Comparison of ENCODE assay signal across 1 cellular context in the genomic region with DNA sequence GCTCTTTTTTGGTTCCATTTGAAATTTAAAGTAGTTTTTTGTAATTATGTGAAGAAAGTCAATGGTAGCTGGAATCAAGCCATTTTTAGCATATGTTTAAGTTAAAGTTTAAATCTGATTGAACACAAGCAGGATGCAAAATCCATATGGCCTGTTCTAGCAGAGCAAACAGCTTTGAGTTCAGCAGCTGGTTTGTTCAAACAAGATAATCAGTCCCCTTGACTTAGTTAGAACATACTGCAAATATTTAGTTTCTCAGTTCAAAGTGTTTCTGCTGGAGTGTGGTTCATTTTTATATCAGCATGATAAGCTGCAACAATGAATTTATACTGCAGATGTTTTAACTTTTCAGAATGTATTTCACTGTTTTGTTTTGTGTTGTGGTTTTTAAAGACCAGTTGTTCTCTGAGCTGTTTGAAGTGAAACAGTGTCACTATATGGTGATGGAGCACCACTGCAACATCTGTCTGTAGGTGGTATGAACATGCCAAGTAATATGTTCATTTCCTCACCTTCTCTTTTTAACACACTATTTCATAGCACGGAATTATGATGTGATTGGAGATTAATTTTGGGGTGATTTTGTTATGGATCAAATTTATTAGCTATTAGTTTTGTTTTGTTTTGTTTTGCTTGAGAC.
TF ChIP-seq lines count a peak whose summit lies in the region.

No MANE protein-coding gene starts in this region.

TF ChIP-seq in HepG2, 621 proteins besides CTCF, POLR2A, EP300 and RAD21 (continued from another document and continues in another):
- TF ChIP-seq, protein P1, sequence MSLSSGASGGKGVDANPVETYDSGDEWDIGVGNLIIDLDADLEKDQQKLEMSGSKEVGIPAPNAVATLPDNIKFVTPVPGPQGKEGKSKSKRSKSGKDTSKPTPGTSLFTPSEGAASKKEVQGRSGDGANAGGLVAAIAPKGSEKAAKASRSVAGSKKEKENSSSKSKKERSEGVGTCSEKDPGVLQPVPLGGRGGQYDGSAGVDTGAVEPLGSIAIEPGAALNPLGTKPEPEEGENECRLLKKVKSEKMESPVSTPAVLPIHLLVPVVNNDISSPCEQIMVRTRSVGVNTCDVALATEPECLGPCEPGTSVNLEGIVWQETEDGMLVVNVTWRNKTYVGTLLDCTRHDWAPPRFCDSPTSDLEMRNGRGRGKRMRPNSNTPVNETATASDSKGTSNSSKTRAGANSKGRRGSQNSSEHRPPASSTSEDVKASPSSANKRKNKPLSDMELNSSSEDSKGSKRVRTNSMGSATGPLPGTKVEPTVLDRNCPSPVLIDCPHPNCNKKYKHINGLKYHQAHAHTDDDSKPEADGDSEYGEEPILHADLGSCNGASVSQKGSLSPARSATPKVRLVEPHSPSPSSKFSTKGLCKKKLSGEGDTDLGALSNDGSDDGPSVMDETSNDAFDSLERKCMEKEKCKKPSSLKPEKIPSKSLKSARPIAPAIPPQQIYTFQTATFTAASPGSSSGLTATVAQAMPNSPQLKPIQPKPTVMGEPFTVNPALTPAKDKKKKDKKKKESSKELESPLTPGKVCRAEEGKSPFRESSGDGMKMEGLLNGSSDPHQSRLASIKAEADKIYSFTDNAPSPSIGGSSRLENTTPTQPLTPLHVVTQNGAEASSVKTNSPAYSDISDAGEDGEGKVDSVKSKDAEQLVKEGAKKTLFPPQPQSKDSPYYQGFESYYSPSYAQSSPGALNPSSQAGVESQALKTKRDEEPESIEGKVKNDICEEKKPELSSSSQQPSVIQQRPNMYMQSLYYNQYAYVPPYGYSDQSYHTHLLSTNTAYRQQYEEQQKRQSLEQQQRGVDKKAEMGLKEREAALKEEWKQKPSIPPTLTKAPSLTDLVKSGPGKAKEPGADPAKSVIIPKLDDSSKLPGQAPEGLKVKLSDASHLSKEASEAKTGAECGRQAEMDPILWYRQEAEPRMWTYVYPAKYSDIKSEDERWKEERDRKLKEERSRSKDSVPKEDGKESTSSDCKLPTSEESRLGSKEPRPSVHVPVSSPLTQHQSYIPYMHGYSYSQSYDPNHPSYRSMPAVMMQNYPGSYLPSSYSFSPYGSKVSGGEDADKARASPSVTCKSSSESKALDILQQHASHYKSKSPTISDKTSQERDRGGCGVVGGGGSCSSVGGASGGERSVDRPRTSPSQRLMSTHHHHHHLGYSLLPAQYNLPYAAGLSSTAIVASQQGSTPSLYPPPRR (CRISPR knock-in tag; IDR thresholded peaks at IDR 0.05; ENCODE audit: borderline replicate concordance), result peak; percentile 93
- TF ChIP-seq HMG20A (CRISPR knock-in tag; IDR thresholded peaks at IDR 0.05; ENCODE audit: borderline replicate concordance) (peak; percentile 40; the same call in 1 of the 2 replicates), ZEB1 (IDR thresholded peaks at IDR 0.05; ENCODE audit: insufficient replicate concordance, low read depth) (no peak), LCORL (IDR thresholded peaks at IDR 0.05) (no peak), LCORL (CRISPR knock-in tag; IDR thresholded peaks at IDR 0.05) (no peak), ZNF121 (CRISPR knock-in tag; IDR thresholded peaks at IDR 0.05) (peak; percentile 69; the same call in 1 of the 2 replicates), RFX3 (CRISPR knock-in tag; IDR thresholded peaks at IDR 0.05) (no peak), FIP1L1 (IDR thresholded peaks at IDR 0.05; ENCODE audit: borderline replicate concordance, insufficient read depth, low read depth, low read length) (no peak), SP140L (CRISPR knock-in tag; IDR thresholded peaks at IDR 0.05; ENCODE audit: borderline replicate concordance) (0 out of 2 replicates have a peak, but pooled peaks have one; percentile 82), NR1H2 (CRISPR knock-in tag; IDR thresholded peaks at IDR 0.05; ENCODE audit: borderline replicate concordance, low read depth) (no peak), ZNF775 (CRISPR knock-in tag; IDR thresholded peaks at IDR 0.05; ENCODE audit: borderline replicate concordance) (no peak), ZNF557 (CRISPR knock-in tag; IDR thresholded peaks at IDR 0.05) (no peak), STAG1 (CRISPR knock-in tag; IDR thresholded peaks at IDR 0.05) (peak; percentile 30; the same call in 1 of the 2 replicates), CBFB (CRISPR knock-in tag; IDR thresholded peaks at IDR 0.05) (no peak), DPF2 (CRISPR knock-in tag; IDR thresholded peaks at IDR 0.05; ENCODE audit: borderline replicate concordance, low read depth) (peak; percentile 75; the same call in 1 of the 2 replicates), MIXL1 (CRISPR knock-in tag; IDR thresholded peaks at IDR 0.05) (peak; percentile 84), ZNF564 (CRISPR knock-in tag; IDR thresholded peaks at IDR 0.05) (no peak), PITX1 (CRISPR knock-in tag; IDR thresholded peaks at IDR 0.05) (peak; percentile 94), ZNF317 (CRISPR knock-in tag; IDR thresholded peaks at IDR 0.05) (no peak), PCBP1 (IDR thresholded peaks at IDR 0.05; ENCODE audit: borderline replicate concordance, low read depth, low read length) (no peak), NFKBIZ (CRISPR knock-in tag; IDR thresholded peaks at IDR 0.05) (no peak), ZNF331 (CRISPR knock-in tag; IDR thresholded peaks at IDR 0.05) (0 out of 2 replicates have a peak, but pooled peaks have one; percentile 60), ZNF430 (CRISPR knock-in tag; IDR thresholded peaks at IDR 0.05) (no peak), SNAPC2 (CRISPR knock-in tag; IDR thresholded peaks at IDR 0.05) (no peak), ZNF598 (CRISPR knock-in tag; IDR thresholded peaks at IDR 0.05; ENCODE audit: borderline replicate concordance) (no peak), FOXM1 (CRISPR knock-in tag; IDR thresholded peaks at IDR 0.05) (no peak), ZSCAN31 (CRISPR knock-in tag; IDR thresholded peaks at IDR 0.05; ENCODE audit: low read depth) (no peak), SOX5 (CRISPR knock-in tag; IDR thresholded peaks at IDR 0.05; ENCODE audit: borderline replicate concordance) (peak; percentile 30; the same call in 1 of the 2 replicates), CCAR2 (optimal IDR thresholded peaks at IDR 0.05; ENCODE audit: low read depth, low read length) (no peak), ZNF746 (CRISPR knock-in tag; IDR thresholded peaks at IDR 0.05) (no peak), NR2F2 (IDR thresholded peaks at IDR 0.05; ENCODE audit: borderline replicate concordance, low read depth) (peak; percentile 76), ZNF75D (CRISPR knock-in tag; IDR thresholded peaks at IDR 0.05; ENCODE audit: borderline replicate concordance) (no peak), ZFAT (CRISPR knock-in tag; conservative IDR thresholded peaks at IDR 0.05) (no peak), SALL1 (CRISPR knock-in tag; IDR thresholded peaks at IDR 0.05) (peak; percentile 57; the same call in 1 of the 2 replicates), ZNF737 (CRISPR knock-in tag; IDR thresholded peaks at IDR 0.05; ENCODE audit: borderline replicate concordance) (no peak), ASH2L (IDR thresholded peaks at IDR 0.05; ENCODE audit: insufficient read length, low read depth, low read length) (no peak), HNRNPK (IDR thresholded peaks at IDR 0.05; ENCODE audit: low read depth, low read length, poor library complexity, severe bottlenecking) (no peak)
- TF ChIP-seq, protein P2, sequence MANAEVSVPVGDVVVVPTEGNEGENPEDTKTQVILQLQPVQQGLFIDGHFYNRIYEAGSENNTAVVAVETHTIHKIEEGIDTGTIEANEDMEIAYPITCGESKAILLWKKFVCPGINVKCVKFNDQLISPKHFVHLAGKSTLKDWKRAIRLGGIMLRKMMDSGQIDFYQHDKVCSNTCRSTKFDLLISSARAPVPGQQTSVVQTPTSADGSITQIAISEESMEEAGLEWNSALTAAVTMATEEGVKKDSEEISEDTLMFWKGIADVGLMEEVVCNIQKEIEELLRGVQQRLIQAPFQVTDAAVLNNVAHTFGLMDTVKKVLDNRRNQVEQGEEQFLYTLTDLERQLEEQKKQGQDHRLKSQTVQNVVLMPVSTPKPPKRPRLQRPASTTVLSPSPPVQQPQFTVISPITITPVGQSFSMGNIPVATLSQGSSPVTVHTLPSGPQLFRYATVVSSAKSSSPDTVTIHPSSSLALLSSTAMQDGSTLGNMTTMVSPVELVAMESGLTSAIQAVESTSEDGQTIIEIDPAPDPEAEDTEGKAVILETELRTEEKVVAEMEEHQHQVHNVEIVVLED (CRISPR knock-in tag; IDR thresholded peaks at IDR 0.05; ENCODE audit: borderline replicate concordance), result no peak
- TF ChIP-seq, protein P3, sequence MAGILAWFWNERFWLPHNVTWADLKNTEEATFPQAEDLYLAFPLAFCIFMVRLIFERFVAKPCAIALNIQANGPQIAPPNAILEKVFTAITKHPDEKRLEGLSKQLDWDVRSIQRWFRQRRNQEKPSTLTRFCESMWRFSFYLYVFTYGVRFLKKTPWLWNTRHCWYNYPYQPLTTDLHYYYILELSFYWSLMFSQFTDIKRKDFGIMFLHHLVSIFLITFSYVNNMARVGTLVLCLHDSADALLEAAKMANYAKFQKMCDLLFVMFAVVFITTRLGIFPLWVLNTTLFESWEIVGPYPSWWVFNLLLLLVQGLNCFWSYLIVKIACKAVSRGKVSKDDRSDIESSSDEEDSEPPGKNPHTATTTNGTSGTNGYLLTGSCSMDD (CRISPR knock-in tag; IDR thresholded peaks at IDR 0.05), result no peak
- TF ChIP-seq, protein P4, sequence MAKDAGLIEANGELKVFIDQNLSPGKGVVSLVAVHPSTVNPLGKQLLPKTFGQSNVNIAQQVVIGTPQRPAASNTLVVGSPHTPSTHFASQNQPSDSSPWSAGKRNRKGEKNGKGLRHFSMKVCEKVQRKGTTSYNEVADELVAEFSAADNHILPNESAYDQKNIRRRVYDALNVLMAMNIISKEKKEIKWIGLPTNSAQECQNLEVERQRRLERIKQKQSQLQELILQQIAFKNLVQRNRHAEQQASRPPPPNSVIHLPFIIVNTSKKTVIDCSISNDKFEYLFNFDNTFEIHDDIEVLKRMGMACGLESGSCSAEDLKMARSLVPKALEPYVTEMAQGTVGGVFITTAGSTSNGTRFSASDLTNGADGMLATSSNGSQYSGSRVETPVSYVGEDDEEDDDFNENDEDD (CRISPR knock-in tag; IDR thresholded peaks at IDR 0.05; ENCODE audit: borderline replicate concordance), result no peak
- TF ChIP-seq, protein P5, sequence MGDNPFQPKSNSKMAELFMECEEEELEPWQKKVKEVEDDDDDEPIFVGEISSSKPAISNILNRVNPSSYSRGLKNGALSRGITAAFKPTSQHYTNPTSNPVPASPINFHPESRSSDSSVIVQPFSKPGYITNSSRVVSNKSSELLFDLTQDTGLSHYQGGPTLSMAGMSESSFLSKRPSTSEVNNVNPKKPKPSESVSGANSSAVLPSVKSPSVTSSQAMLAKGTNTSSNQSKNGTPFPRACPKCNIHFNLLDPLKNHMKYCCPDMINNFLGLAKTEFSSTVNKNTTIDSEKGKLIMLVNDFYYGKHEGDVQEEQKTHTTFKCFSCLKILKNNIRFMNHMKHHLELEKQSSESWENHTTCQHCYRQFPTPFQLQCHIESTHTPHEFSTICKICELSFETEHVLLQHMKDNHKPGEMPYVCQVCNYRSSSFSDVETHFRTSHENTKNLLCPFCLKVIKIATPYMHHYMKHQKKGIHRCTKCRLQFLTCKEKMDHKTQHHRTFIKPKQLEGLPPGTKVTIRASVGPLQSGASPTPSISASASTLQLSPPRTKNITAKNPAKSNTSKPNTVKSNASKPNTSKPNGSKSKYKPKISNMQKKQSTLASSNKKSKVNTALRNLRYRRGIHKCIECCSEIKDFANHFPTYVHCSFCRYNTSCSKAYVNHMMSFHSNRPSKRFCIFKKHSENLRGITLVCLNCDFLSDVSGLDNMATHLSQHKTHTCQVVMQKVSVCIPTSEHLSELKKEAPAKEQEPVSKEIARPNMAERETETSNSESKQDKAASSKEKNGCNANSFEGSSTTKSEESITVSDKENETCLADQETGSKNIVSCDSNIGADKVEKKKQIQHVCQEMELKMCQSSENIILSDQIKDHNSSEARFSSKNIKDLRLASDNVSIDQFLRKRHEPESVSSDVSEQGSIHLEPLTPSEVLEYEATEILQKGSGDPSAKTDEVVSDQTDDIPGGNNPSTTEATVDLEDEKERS (CRISPR knock-in tag; IDR thresholded peaks at IDR 0.05), result no peak
- TF ChIP-seq, protein P6, sequence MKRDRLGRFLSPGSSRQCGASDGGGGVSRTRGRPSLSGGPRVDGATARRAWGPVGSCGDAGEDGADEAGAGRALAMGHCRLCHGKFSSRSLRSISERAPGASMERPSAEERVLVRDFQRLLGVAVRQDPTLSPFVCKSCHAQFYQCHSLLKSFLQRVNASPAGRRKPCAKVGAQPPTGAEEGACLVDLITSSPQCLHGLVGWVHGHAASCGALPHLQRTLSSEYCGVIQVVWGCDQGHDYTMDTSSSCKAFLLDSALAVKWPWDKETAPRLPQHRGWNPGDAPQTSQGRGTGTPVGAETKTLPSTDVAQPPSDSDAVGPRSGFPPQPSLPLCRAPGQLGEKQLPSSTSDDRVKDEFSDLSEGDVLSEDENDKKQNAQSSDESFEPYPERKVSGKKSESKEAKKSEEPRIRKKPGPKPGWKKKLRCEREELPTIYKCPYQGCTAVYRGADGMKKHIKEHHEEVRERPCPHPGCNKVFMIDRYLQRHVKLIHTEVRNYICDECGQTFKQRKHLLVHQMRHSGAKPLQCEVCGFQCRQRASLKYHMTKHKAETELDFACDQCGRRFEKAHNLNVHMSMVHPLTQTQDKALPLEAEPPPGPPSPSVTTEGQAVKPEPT (CRISPR knock-in tag; IDR thresholded peaks at IDR 0.05; ENCODE audit: low read depth), result no peak
- TF ChIP-seq, protein P7, sequence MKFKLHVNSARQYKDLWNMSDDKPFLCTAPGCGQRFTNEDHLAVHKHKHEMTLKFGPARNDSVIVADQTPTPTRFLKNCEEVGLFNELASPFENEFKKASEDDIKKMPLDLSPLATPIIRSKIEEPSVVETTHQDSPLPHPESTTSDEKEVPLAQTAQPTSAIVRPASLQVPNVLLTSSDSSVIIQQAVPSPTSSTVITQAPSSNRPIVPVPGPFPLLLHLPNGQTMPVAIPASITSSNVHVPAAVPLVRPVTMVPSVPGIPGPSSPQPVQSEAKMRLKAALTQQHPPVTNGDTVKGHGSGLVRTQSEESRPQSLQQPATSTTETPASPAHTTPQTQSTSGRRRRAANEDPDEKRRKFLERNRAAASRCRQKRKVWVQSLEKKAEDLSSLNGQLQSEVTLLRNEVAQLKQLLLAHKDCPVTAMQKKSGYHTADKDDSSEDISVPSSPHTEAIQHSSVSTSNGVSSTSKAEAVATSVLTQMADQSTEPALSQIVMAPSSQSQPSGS (CRISPR knock-in tag; IDR thresholded peaks at IDR 0.05), result peak; percentile 56; the same call in 1 of the 2 replicates
- TF ChIP-seq, protein P8, sequence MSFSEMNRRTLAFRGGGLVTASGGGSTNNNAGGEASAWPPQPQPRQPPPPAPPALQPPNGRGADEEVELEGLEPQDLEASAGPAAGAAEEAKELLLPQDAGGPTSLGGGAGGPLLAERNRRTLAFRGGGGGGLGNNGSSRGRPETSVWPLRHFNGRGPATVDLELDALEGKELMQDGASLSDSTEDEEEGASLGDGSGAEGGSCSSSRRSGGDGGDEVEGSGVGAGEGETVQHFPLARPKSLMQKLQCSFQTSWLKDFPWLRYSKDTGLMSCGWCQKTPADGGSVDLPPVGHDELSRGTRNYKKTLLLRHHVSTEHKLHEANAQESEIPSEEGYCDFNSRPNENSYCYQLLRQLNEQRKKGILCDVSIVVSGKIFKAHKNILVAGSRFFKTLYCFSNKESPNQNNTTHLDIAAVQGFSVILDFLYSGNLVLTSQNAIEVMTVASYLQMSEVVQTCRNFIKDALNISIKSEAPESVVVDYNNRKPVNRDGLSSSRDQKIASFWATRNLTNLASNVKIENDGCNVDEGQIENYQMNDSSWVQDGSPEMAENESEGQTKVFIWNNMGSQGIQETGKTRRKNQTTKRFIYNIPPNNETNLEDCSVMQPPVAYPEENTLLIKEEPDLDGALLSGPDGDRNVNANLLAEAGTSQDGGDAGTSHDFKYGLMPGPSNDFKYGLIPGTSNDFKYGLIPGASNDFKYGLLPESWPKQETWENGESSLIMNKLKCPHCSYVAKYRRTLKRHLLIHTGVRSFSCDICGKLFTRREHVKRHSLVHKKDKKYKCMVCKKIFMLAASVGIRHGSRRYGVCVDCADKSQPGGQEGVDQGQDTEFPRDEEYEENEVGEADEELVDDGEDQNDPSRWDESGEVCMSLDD (CRISPR knock-in tag; IDR thresholded peaks at IDR 0.05; ENCODE audit: borderline replicate concordance), result no peak
